ENCODE assay signal across 29 cellular contexts in the genomic region with DNA sequence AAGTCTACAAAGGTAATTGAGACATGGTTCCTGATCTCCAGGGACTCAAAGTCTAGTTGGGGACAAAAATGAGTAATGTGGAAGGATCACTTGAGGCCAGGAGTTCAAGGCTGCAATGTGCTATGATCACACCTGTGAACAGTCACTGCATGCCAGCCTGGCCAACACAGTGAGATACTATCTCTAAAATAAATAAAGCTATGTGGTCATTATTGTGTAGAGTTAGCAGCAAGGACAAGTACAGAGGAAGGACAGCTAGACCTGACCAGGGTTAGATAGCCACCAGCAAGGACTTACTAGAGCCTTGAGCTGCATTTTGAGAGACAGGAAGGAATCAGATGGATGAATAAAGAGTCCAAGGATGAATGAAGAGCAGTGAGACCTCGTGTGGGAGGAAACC.
DNase-seq lines count a peak whose midpoint lies in the region; ATAC-seq, FAIRE-seq and TF ChIP-seq lines count a peak whose summit lies in the region.
"Had no signal": no experiment of that assay in that cellular context is flagged by ENCODE, and none has a peak within 500 bp of the region (broad histone marks: within the 10 kb centered on the region; RNA-seq: fewer than 3 reads in every experiment).

No MANE protein-coding gene starts in this region.

- intact Hi-C loops in body of pancreas (cut with DNase I): no loop called here
- intact Hi-C loops in HepG2 (cut with micrococcal nuclease; ENCODE audit: unreplicated experiment): no loop called here

- no peak overlapping the region for H3K27ac ChIP-seq in body of pancreas
- no peak overlapping the region for H3K27ac ChIP-seq in HepG2 (ENCODE audit: extremely low read length, insufficient read depth, low read length)
- H3K27ac ChIP-seq: BLaER1 had no signal

- no peaks in the 10 kb centered on the region for H3K9me3 Mint-ChIP-seq in activated CD4-positive, alpha-beta memory T cell treated with anti-CD3 and anti-CD28 coated beads, Interleukin-2, amount 10 ng/mL, durations not matched to agents 7 days and 5 days

- H3K36me3 ChIP-seq in body of pancreas (replicated peaks in 1 of 2; ENCODE audit: insufficient read depth in 1 of 2, low read depth in 2 of 2) (no peaks in the 10 kb centered on the region), HepG2 (replicated peaks in 1 of 2; ENCODE audit: control insufficient read depth in 1 of 2, insufficient read depth in 2 of 2, low read length in 2 of 2) (no peaks in the 10 kb centered on the region)
- H3K36me3 ChIP-seq: BE2C, BLaER1 had no signal

- H3K36me3 Mint-ChIP-seq in activated CD4-positive, alpha-beta memory T cell treated with anti-CD3 and anti-CD28 coated beads, Interleukin-2, amount 10 ng/mL, durations not matched to agents 7 days and 5 days (ENCODE audit: low read depth): no peaks in the 10 kb centered on the region
- H3K36me3 Mint-ChIP-seq: CD14-positive monocyte; CD4-positive, alpha-beta memory T cell had no signal

- no peak overlapping the region for H3K27ac Mint-ChIP-seq in activated CD4-positive, alpha-beta memory T cell treated with anti-CD3 and anti-CD28 coated beads, Interleukin-2, amount 10 ng/mL, durations not matched to agents 7 days and 5 days
- H3K27ac Mint-ChIP-seq: CD4-positive, alpha-beta memory T cell; CD4-positive, CD25-positive, alpha-beta regulatory T cell; CD8-positive, alpha-beta memory T cell had no signal

- FAIRE-seq in HepG2 (lab: Jason Lieb, UNC): no peak
- FAIRE-seq: A204.1, GM12878, GM12892, GM18507 had no signal

- H3K9me3 ChIP-seq in body of pancreas (no peaks in the 10 kb centered on the region), HepG2 (ENCODE audit: low read length) (no peaks in the 10 kb centered on the region)
- H3K9me3 ChIP-seq: BE2C, BLaER1 had no signal

- no peak overlapping the region for H2AFZ ChIP-seq in HepG2 (ENCODE audit: low read length)

- CTCF ChIA-PET in HepG2 (lab: Yijun Ruan, JAX; ENCODE audit: low intra/inter-chr PET ratio, low total read pairs): no interaction called here
- CTCF ChIA-PET in activated CD4-positive, alpha-beta memory T cell treated with anti-CD3 and anti-CD28 coated beads, Interleukin-2, amount 10 ng/mL, durations not matched to agents 7 days and 5 days (lab: Charles Lee): interaction anchor here (1.3 to 4.2 kb wide), 3 partner anchors 18 to 259 kb away, joined by 3 to 96 read pairs (median 6); no protein-coding TSS in a partner anchor

- H3K4me1 ChIP-seq in body of pancreas: peaks cover 10% of the 10 kb centered on the region
- H3K4me1 ChIP-seq in HepG2 (ENCODE audit: insufficient read depth, low read length): no peaks in the 10 kb centered on the region
- H3K4me1 ChIP-seq: BE2C, BLaER1 had no signal

- TF ChIP-seq EP300 in HepG2 (IDR thresholded peaks at IDR 0.05; ENCODE audit: low read depth in 2 of 2, low read length in 2 of 2): no peak
- no peak for TF ChIP-seq EP300 in HepG2 (CRISPR knock-in tag; IDR thresholded peaks at IDR 0.05; ENCODE audit: borderline replicate concordance)

- no peaks in the 10 kb centered on the region for H4K20me1 ChIP-seq in HepG2 (ENCODE audit: insufficient read depth, low read length)
- H4K20me1 ChIP-seq: BLaER1 had no signal

- H3K4me3 Mint-ChIP-seq in activated CD4-positive, alpha-beta memory T cell treated with anti-CD3 and anti-CD28 coated beads, Interleukin-2, amount 10 ng/mL, durations not matched to agents 7 days and 5 days: no peak overlapping the region
- H3K4me3 Mint-ChIP-seq: CD14-positive monocyte; CD4-positive, alpha-beta memory T cell; CD4-positive, CD25-positive, alpha-beta regulatory T cell; CD8-positive, alpha-beta memory T cell had no signal

- peak; percentile 58 for ATAC-seq in body of pancreas
- no peak for ATAC-seq in HepG2
- ATAC-seq in HG03571 (IDR thresholded peaks at IDR 0.05; ENCODE audit: unreplicated experiment): no peak
- ATAC-seq: GM12878 had no signal

- peak; percentile 46 for DNase-seq in HuH-7.5 (ENCODE audit: low spot score)
- peak; percentile 41 for DNase-seq in LNCaP clone FGC (ENCODE audit: low read depth)
- peak in 2 of 4 donors; percentile 34 to 45 for DNase-seq in body of pancreas
- peak; percentile 8 for DNase-seq in HepG2 (ENCODE audit: low spot score)
- no peak for DNase-seq in activated CD4-positive, alpha-beta memory T cell treated with anti-CD3 and anti-CD28 coated beads, Interleukin-2, amount 10 ng/mL, durations not matched to agents 7 days and 5 days
- DNase-seq in NCI-H774 (lab: John Stamatoyannopoulos, UW): no peak
- no peak for DNase-seq in NCI-H146 treated with DMSO at 0.1 percent for 48 hours (lab: John Stamatoyannopoulos, UW; ENCODE audit: unreplicated experiment)
- DNase-seq: 8988T; ACHN; BE2C; C1 segment of cervical spinal cord; CD4-positive, alpha-beta memory T cell; CD4-positive, CD25-positive, alpha-beta regulatory T cell; CD8-positive, alpha-beta memory T cell; COR-L47; DMS 273 treated with DMSO at 0.1 percent for 48 hours; DMS153; DMS53; DMS79; DND-41; EL; GDM1 had no signal

- no peak for TF ChIP-seq POLR2A in body of pancreas (IDR thresholded peaks at IDR 0.05)
- TF ChIP-seq POLR2A in HepG2 (IDR thresholded peaks at IDR 0.05; ENCODE audit: insufficient read depth in 1 of 2, low read depth in 2 of 2, low read length in 2 of 2): no peak

- in situ Hi-C loops in HepG2 (cut with HindIII; ENCODE audit: extremely low pct_ligation_motif_present, low pct_unique_long_range_greater_than_20kb): loop anchor here (5.0 kb wide), 1 partner anchor 216 kb away; no protein-coding TSS in a partner anchor

- no peak overlapping the region for H3K9ac ChIP-seq in HepG2 (ENCODE audit: insufficient read depth, low read depth, low read length)
- H3K9ac ChIP-seq: BLaER1 had no signal

- WGBS in body of pancreas, 2 donors: 58 to 79% methylated on average over 1 of the region's 1 CpG
- 0% methylated on average over 1 of the region's 1 CpG for WGBS in HepG2 (ENCODE audit: low lambda C conversion rate)

- H3K27me3 ChIP-seq in body of pancreas (no peaks in the 10 kb centered on the region), HepG2 (ENCODE audit: control insufficient read depth in 1 of 2, insufficient read depth in 2 of 2, low read length in 2 of 2) (no peaks in the 10 kb centered on the region; a peak in 2 of 5 replicates)
- H3K27me3 ChIP-seq: BE2C, BLaER1 had no signal

- no peak for TF ChIP-seq CTCF in LNCaP clone FGC (IDR thresholded peaks at IDR 0.05; ENCODE audit: control insufficient read depth, extremely low read depth, insufficient read depth)
- TF ChIP-seq CTCF in body of pancreas (IDR thresholded peaks at IDR 0.05): no peak
- no peak for TF ChIP-seq CTCF in HepG2 (CRISPR knock-in tag; IDR thresholded peaks at IDR 0.05)

- POLR2A ChIA-PET in HepG2 (lab: Yijun Ruan, JAX): no interaction called here
- POLR2A ChIA-PET in activated CD4-positive, alpha-beta memory T cell treated with anti-CD3 and anti-CD28 coated beads, Interleukin-2, amount 10 ng/mL, durations not matched to agents 7 days and 5 days (lab: Charles Lee): no interaction called here

- H3K4me2 ChIP-seq in HepG2 (ENCODE audit: low read depth, low read length): no peak overlapping the region
- H3K4me2 ChIP-seq: BLaER1 had no signal

- no peaks in the 10 kb centered on the region for H3K79me2 ChIP-seq in HepG2 (ENCODE audit: insufficient read depth, low read length)

- BruUV-seq in HepG2 (replicated peaks; lab: Mats Ljungman, UMichigan): no TSS peak

- peaks cover 13% of the 10 kb centered on the region for H3K27me3 Mint-ChIP-seq in activated CD4-positive, alpha-beta memory T cell treated with anti-CD3 and anti-CD28 coated beads, Interleukin-2, amount 10 ng/mL, durations not matched to agents 7 days and 5 days

- TF ChIP-seq RAD21 in HepG2 (CRISPR knock-in tag; IDR thresholded peaks at IDR 0.05): no peak

- H3K4me1 Mint-ChIP-seq in activated CD4-positive, alpha-beta memory T cell treated with anti-CD3 and anti-CD28 coated beads, Interleukin-2, amount 10 ng/mL, durations not matched to agents 7 days and 5 days: no peaks in the 10 kb centered on the region
- H3K4me1 Mint-ChIP-seq: CD4-positive, alpha-beta memory T cell; CD4-positive, CD25-positive, alpha-beta regulatory T cell; CD8-positive, alpha-beta memory T cell had no signal

- H3K4me3 ChIP-seq in LNCaP clone FGC (ENCODE audit: low read depth, low read length) (no peak overlapping the region), body of pancreas (no peak overlapping the region), HepG2 (replicated peaks in 1 of 3; ENCODE audit: insufficient read depth in 1 of 3, low read depth in 2 of 3, low read length in 3 of 3) (no peak overlapping the region)
- H3K4me3 ChIP-seq: BLaER1, GM12878 had no signal

TF ChIP-seq in HepG2, 621 proteins besides CTCF, POLR2A, EP300 and RAD21:
- no peak for TF ChIP-seq EZH2 (conservative IDR thresholded peaks at IDR 0.05; ENCODE audit: low read depth, low read length)
- 0 out of 2 replicates have a peak, but pooled peaks have one; percentile 10 for TF ChIP-seq HNF4A (CRISPR knock-in tag; IDR thresholded peaks at IDR 0.05)
- TF ChIP-seq ZNF121 (CRISPR knock-in tag; IDR thresholded peaks at IDR 0.05): peak; percentile 76

Comparison
In these comparisons a context has a peak if more than half of its experiments do, and no peak if none do; other contexts are left out.
1. DNase-seq: peak in HuH-7.5 (single experiment), LNCaP clone FGC (single experiment) and HepG2 (single experiment); none in activated CD4-positive, alpha-beta memory T cell treated with anti-CD3 and anti-CD28 coated beads, Interleukin-2, amount 10 ng/mL, durations not matched to agents 7 days and 5 days (single experiment), NCI-H774 (single experiment) and NCI-H146 treated with DMSO at 0.1 percent for 48 hours (single experiment).